Comparison of ENCODE assay signal across 23 cellular contexts in the genomic region with DNA sequence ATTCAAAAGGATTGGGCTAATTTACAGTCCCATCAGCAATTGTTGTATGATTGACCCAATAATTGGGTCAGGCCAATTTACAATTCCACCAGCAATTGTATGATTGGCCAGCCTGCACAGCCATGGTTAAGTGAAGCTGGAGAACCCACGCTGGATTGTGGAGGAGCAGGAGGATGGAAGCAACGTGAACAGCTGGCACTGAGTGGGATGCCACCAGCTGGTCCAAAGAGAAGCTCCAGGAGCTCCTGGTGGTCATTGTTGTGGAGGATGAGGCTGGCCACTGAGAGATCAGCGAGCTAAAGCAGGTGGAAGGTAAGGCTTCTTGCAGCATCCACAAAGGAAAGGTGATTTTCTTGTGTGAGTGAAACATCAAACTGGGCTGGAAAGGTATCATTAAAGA.
"Had no signal": no experiment of that assay in that cellular context is flagged by ENCODE, and none has a peak within 500 bp of the region (broad histone marks: within the 10 kb centered on the region; RNA-seq: fewer than 3 reads in every experiment).

No MANE protein-coding gene starts in this region.

- H3K4me1 ChIP-seq: stomach, suprapubic skin, testis, thyroid gland, tibial artery, tibial nerve, transverse colon, upper lobe of left lung, upper lobe of right lung, uterus, vagina had no signal

- DNase-seq: stimulated activated CD4-positive, alpha-beta T cell treated with anti-CD3 and anti-CD28 coated beads, Interleukin-2, amount 100 ng/mL, for 48 hours; stimulated activated CD4-positive, alpha-beta T cell treated with anti-CD3 and anti-CD28 coated beads, Interleukin-4, amount 100 ng/mL, for 1 hour; stimulated activated CD4-positive, alpha-beta T cell treated with anti-CD3 and anti-CD28 coated beads, Interleukin-4, amount 100 ng/mL, for 24 hours; stimulated activated CD4-positive, alpha-beta T cell treated with anti-CD3 and anti-CD28 coated beads, Interleukin-4, amount 100 ng/mL, for 4 hours; stimulated activated CD8-positive, alpha-beta memory T cell treated with anti-CD3 and anti-CD28 coated beads, Interleukin-4, amount 100 ng/mL, for 48 hours; stimulated activated naive B cell treated with anti-CD40 and anti-IgM and Interleukin-4, amounts not matched to agents 10 μg/mL and 1 μg/mL and 100 μg/mL, for 72 hours; stimulated activated naive CD4-positive, alpha-beta T cell; stimulated activated naive CD4-positive, alpha-beta T cell treated with Interleukin-2 at 50 U/mL for 16 hours; stimulated activated naive CD8-positive, alpha-beta T cell treated with anti-CD3 and anti-CD28 coated beads, Interleukin-15, amount 100 ng/mL, for 72 hours; stimulated activated naive CD8-positive, alpha-beta T cell treated with anti-CD3 and anti-CD28 coated beads, Interleukin-15, Interleukin-2, amounts not matched to agents 100 U/mL and 50 U/mL, for 24 hours; stomach; substantia nigra; testis; thyroid gland; tibial artery; transverse colon; upper lobe of left lung; upper lobe of right lung; uterus had no signal

- H3K9me3 ChIP-seq: stomach, suprapubic skin, testis, thoracic aorta, thyroid gland, tibial artery, tibial nerve, transverse colon, upper lobe of left lung, upper lobe of right lung, uterus, vagina had no signal

- H3K27me3 ChIP-seq: testis, thyroid gland, tibial nerve, upper lobe of left lung, uterus, vagina had no signal

- H3K27ac ChIP-seq: stomach, suprapubic skin, testis, thoracic aorta, thyroid gland, tibial artery, tibial nerve, transverse colon, upper lobe of left lung, upper lobe of right lung, uterus, vagina had no signal

- H3K4me3 ChIP-seq: stomach, suprapubic skin, testis, thoracic aorta, thyroid gland, tibial artery, tibial nerve, transverse colon, upper lobe of left lung, upper lobe of right lung, uterus, vagina had no signal

- H3K36me3 ChIP-seq: stomach, suprapubic skin, thoracic aorta, thyroid gland, tibial artery, tibial nerve, transverse colon, upper lobe of left lung, upper lobe of right lung, uterus, vagina had no signal
